29 cellular contexts compared by ENCODE assay signal in the genomic region with DNA sequence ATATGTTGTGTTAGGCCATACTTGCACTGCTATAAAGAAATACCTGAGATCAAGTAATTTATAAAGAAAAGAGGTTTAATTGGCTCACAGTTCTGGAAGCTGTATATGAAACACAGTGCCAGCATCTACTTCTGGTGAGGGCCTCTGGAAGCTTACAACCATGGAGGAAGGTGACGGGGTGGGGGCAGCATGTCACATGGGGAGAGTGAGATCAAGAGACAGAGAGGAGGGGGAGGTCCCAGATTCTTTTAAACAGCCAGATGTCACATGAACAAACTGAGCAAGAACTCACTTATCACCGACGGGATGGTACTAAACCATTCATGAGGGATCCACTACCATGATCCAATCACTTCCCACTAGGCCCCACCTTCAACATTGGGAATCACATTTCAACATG. TPM values are rescaled to one million over a fixed set of nuclear protein-coding genes. Genes with fewer than 3 reads are reported as not detected.
"Had no signal": no experiment of that assay in that cellular context is flagged by ENCODE, and none has a peak within 500 bp of the region (broad histone marks: within the 10 kb centered on the region; RNA-seq: fewer than 3 reads in every experiment).

No MANE protein-coding gene starts in this region.

- H3K4me3 Mint-ChIP-seq: naive thymus-derived CD8-positive, alpha-beta T cell; natural killer cell treated with Interleukin-12 subunit alpha and Interleukin-12 subunit beta and Interleukin-15 and Interleukin-18, amount 100 ng/mL, for 72 hours; nephron progenitor cell; neural crest cell; stimulated activated memory B cell treated with anti-CD40 and anti-IgM and Interleukin-4, amounts not matched to agents 10 μg/mL and 1 μg/mL and 100 μg/mL, for 72 hours; stimulated activated naive CD8-positive, alpha-beta T cell treated with anti-CD3 and anti-CD28 coated beads, Interleukin-15, amount 100 ng/mL, for 72 hours; type B pancreatic cell had no signal

- H3K4me3 ChIP-seq: pancreas, psoas muscle, right lobe of liver, sigmoid colon, suprapubic skin, testis, tibial artery, transverse colon, upper lobe of right lung, uterus had no signal

- H3K27ac Mint-ChIP-seq: naive thymus-derived CD8-positive, alpha-beta T cell; natural killer cell treated with Interleukin-12 subunit alpha and Interleukin-12 subunit beta and Interleukin-15 and Interleukin-18, amount 100 ng/mL, for 72 hours; nephron progenitor cell; stimulated activated memory B cell treated with anti-CD40 and anti-IgM and Interleukin-4, amounts not matched to agents 10 μg/mL and 1 μg/mL and 100 μg/mL, for 72 hours; type B pancreatic cell had no signal

- H3K36me3 Mint-ChIP-seq: natural killer cell treated with Interleukin-12 subunit alpha and Interleukin-12 subunit beta and Interleukin-15 and Interleukin-18, amount 100 ng/mL, for 72 hours; type B pancreatic cell had no signal

- H3K27ac ChIP-seq: neutrophil, pancreas, psoas muscle, right lobe of liver, sigmoid colon, suprapubic skin, testis, tibial artery, transverse colon, upper lobe of right lung, uterus had no signal

- H3K27me3 ChIP-seq: neutrophil, pancreas, right lobe of liver, sigmoid colon, suprapubic skin, testis, tibial artery, transverse colon, upper lobe of right lung, uterus had no signal

- DNase-seq: naive thymus-derived CD8-positive, alpha-beta T cell; nephron progenitor cell; nucleus accumbens; pancreas; psoas muscle; right cardiac atrium; right lobe of liver; sigmoid colon; small intestine; stimulated activated CD4-positive, alpha-beta T cell treated with anti-CD3 and anti-CD28 coated beads, Interleukin-15, amount 100 ng/mL, for 24 hours; stimulated activated CD4-positive, alpha-beta T cell treated with anti-CD3 and anti-CD28 coated beads, Interleukin-2, amount 100 ng/mL, for 24 hours; stimulated activated CD4-positive, alpha-beta T cell treated with anti-CD3 and anti-CD28 coated beads, Interleukin-2, amount 100 ng/mL, for 48 hours; stimulated activated CD4-positive, alpha-beta T cell treated with anti-CD3 and anti-CD28 coated beads, Interleukin-4, amount 100 ng/mL, for 24 hours; stimulated activated naive CD4-positive, alpha-beta T cell; stimulated activated naive CD8-positive, alpha-beta T cell treated with anti-CD3 and anti-CD28 coated beads, Interleukin-15, amount 100 ng/mL, for 72 hours; stimulated activated naive CD8-positive, alpha-beta T cell treated with anti-CD3 and anti-CD28 coated beads, Interleukin-15, Interleukin-2, amounts not matched to agents 100 U/mL and 50 U/mL, for 24 hours; substantia nigra; testis; tibial artery; transverse colon; upper lobe of right lung; uterus had no signal

- H3K9me3 ChIP-seq: neutrophil, pancreas, psoas muscle, right lobe of liver, sigmoid colon, suprapubic skin, testis, tibial artery, transverse colon, upper lobe of right lung, uterus had no signal

- ATAC-seq: naive thymus-derived CD8-positive, alpha-beta T cell; natural killer cell treated with Interleukin-12 subunit alpha and Interleukin-12 subunit beta and Interleukin-15 and Interleukin-18, amount 100 ng/mL, for 72 hours; pancreas; psoas muscle; right cardiac atrium; right lobe of liver; stimulated activated memory B cell treated with anti-CD40 and anti-IgM and Interleukin-4, amounts not matched to agents 10 μg/mL and 1 μg/mL and 100 μg/mL, for 72 hours; stimulated activated naive CD8-positive, alpha-beta T cell treated with anti-CD3 and anti-CD28 coated beads, Interleukin-15, amount 100 ng/mL, for 72 hours; stimulated activated naive CD8-positive, alpha-beta T cell treated with anti-CD3 and anti-CD28 coated beads, Interleukin-15, Interleukin-2, amounts not matched to agents 100 U/mL and 50 U/mL, for 24 hours; upper lobe of right lung had no signal

- H3K9me3 Mint-ChIP-seq: naive thymus-derived CD8-positive, alpha-beta T cell; natural killer cell treated with Interleukin-12 subunit alpha and Interleukin-12 subunit beta and Interleukin-15 and Interleukin-18, amount 100 ng/mL, for 72 hours; nephron progenitor cell; neural crest cell; stimulated activated memory B cell treated with anti-CD40 and anti-IgM and Interleukin-4, amounts not matched to agents 10 μg/mL and 1 μg/mL and 100 μg/mL, for 72 hours; stimulated activated naive CD8-positive, alpha-beta T cell treated with anti-CD3 and anti-CD28 coated beads, Interleukin-15, amount 100 ng/mL, for 72 hours; type B pancreatic cell had no signal

- H3K27me3 Mint-ChIP-seq: naive thymus-derived CD8-positive, alpha-beta T cell; natural killer cell treated with Interleukin-12 subunit alpha and Interleukin-12 subunit beta and Interleukin-15 and Interleukin-18, amount 100 ng/mL, for 72 hours; stimulated activated memory B cell treated with anti-CD40 and anti-IgM and Interleukin-4, amounts not matched to agents 10 μg/mL and 1 μg/mL and 100 μg/mL, for 72 hours; stimulated activated naive CD8-positive, alpha-beta T cell treated with anti-CD3 and anti-CD28 coated beads, Interleukin-15, amount 100 ng/mL, for 72 hours; type B pancreatic cell had no signal

- H3K4me1 Mint-ChIP-seq: naive thymus-derived CD8-positive, alpha-beta T cell; neural crest cell; stimulated activated memory B cell treated with anti-CD40 and anti-IgM and Interleukin-4, amounts not matched to agents 10 μg/mL and 1 μg/mL and 100 μg/mL, for 72 hours; stimulated activated naive CD8-positive, alpha-beta T cell treated with anti-CD3 and anti-CD28 coated beads, Interleukin-15, amount 100 ng/mL, for 72 hours had no signal

- H3K36me3 ChIP-seq: neutrophil, pancreas, right lobe of liver, sigmoid colon, suprapubic skin, tibial artery, transverse colon, upper lobe of right lung, uterus had no signal

- H3K4me1 ChIP-seq: psoas muscle, sigmoid colon, testis, tibial artery, upper lobe of right lung, uterus had no signal

RNA-seq across cellular contexts. Expression of a gene that starts 51.5 kb away (rescaled TPM):
- total RNA-seq: skeletal muscle tissue had no signal
